Comparison of ENCODE assay signal across 24 cellular contexts in the genomic region with DNA sequence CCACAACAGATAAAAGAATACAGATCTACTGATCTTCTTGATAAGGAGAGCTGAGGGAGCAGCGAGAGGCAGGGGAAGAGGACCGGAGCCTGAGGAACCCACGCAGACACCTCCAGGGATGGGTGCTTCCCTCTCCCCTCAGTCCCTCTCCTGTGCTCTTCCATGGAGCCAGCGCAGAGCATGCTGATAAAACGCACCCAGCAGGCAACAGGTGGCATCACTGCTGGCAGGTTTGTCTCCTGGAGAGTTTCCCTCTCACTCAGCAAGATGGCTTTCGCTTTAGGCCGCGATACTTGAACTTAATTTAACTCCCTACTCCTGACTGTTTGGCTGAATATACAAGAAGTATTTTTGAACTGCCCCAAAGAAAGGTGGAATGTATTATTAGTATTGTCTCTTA.
"Had no signal": no experiment of that assay in that cellular context is flagged by ENCODE, and none has a peak within 500 bp of the region (broad histone marks: within the 10 kb centered on the region; RNA-seq: fewer than 3 reads in every experiment).

No MANE protein-coding gene starts in this region.

- H3K27ac ChIP-seq: breast epithelium, foreskin keratinocyte, heart left ventricle, right lobe of liver, thoracic aorta had no signal

- DNase-seq: activated CD8-positive, alpha-beta memory T cell treated with anti-CD3 and anti-CD28 coated beads, Interleukin-2, amount 10 ng/mL, durations not matched to agents 7 days and 5 days; activated CD8-positive, alpha-beta T cell treated with anti-CD3 and anti-CD28 coated beads, Interleukin-2, amount 10 ng/mL, durations not matched to agents 7 days and 5 days; activated naive CD4-positive, alpha-beta T cell; activated T-cell treated with anti-CD3 and anti-CD28 coated beads for 4 hours; activated T-cell treated with anti-CD3 and anti-CD28 coated beads, Interleukin-2, amount 50 U/mL, for 72 hours; central memory CD4-positive, alpha-beta T cell; foreskin keratinocyte; heart left ventricle; hypothalamus; immature natural killer cell; kidney; left colon; mammary epithelial cell; midbrain; naive thymus-derived CD8-positive, alpha-beta T cell; right lobe of liver; stimulated activated CD4-positive, alpha-beta T cell treated with anti-CD3 and anti-CD28 coated beads, Interleukin-4, amount 100 ng/mL, for 1 hour; T-helper 17 cell; trophoblast cell had no signal

- H3K9me3 ChIP-seq: breast epithelium, right lobe of liver, thoracic aorta had no signal

- H3K27me3 ChIP-seq: breast epithelium, foreskin keratinocyte, heart left ventricle, right lobe of liver had no signal

- H3K36me3 ChIP-seq: breast epithelium, heart left ventricle, right lobe of liver, thoracic aorta had no signal

- ATAC-seq: activated CD8-positive, alpha-beta memory T cell treated with anti-CD3 and anti-CD28 coated beads, Interleukin-2, amount 10 ng/mL, durations not matched to agents 7 days and 5 days; activated CD8-positive, alpha-beta T cell treated with anti-CD3 and anti-CD28 coated beads, Interleukin-2, amount 10 ng/mL, durations not matched to agents 7 days and 5 days; activated naive CD4-positive, alpha-beta T cell treated with anti-CD3 and anti-CD28 coated beads, Interleukin-2, amount 50 U/mL, for 72 hours; activated T-cell treated with anti-CD3 and anti-CD28 coated beads, Interleukin-2, amount 50 U/mL, for 72 hours; esophagus mucosa; foreskin keratinocyte; heart left ventricle; left colon; naive thymus-derived CD8-positive, alpha-beta T cell; right lobe of liver; stimulated activated effector memory CD8-positive, alpha-beta T cell treated with anti-CD3 and anti-CD28 coated beads, Interleukin-12 subunit alpha, Interleukin-12 subunit beta, amount 100 ng/mL, for 72 hours; T-helper 17 cell had no signal

- H3K4me3 ChIP-seq: breast epithelium, heart left ventricle, right lobe of liver, thoracic aorta had no signal

- H3K4me1 ChIP-seq: foreskin keratinocyte, right lobe of liver had no signal
